1 cellular context compared by ENCODE assay signal in genomic region chr12:12624479-12625120, GRCh38.
TF ChIP-seq lines count a peak whose summit lies in the region.

No MANE protein-coding gene starts in this region.

TF ChIP-seq in HepG2, 621 proteins besides CTCF, POLR2A, EP300 and RAD21 (continued from another document and continues in another):
- TF ChIP-seq GRHL1 (CRISPR knock-in tag; conservative IDR thresholded peaks at IDR 0.05) (no peak), ZNF292 (CRISPR knock-in tag; IDR thresholded peaks at IDR 0.05; ENCODE audit: borderline replicate concordance, low read depth) (0 out of 2 replicates have a peak, but pooled peaks have one; percentile 52), ZNF614 (CRISPR knock-in tag; IDR thresholded peaks at IDR 0.05; ENCODE audit: borderline replicate concordance) (no peak), ZNF563 (CRISPR knock-in tag; IDR thresholded peaks at IDR 0.05) (no peak), ZSCAN30 (CRISPR knock-in tag; IDR thresholded peaks at IDR 0.05) (no peak), ZMAT3 (CRISPR knock-in tag; conservative IDR thresholded peaks at IDR 0.05) (no peak), SYNCRIP (IDR thresholded peaks at IDR 0.05; ENCODE audit: insufficient read depth, low read depth, low read length) (no peak), TAF1 (CRISPR knock-in tag; IDR thresholded peaks at IDR 0.05) (no peak), NR2C2 (CRISPR knock-in tag; IDR thresholded peaks at IDR 0.05; ENCODE audit: borderline replicate concordance) (0 out of 2 replicates have a peak, but pooled peaks have one; percentile 25), IRF9 (CRISPR knock-in tag; IDR thresholded peaks at IDR 0.05; ENCODE audit: borderline replicate concordance) (peak; percentile 30; the same call in 1 of the 2 replicates), SP140L (CRISPR knock-in tag; IDR thresholded peaks at IDR 0.05; ENCODE audit: borderline replicate concordance) (no peak), ATF3 (CRISPR knock-in tag; IDR thresholded peaks at IDR 0.05) (no peak), HOXA7 (CRISPR knock-in tag; IDR thresholded peaks at IDR 0.05) (no peak), POGZ (CRISPR knock-in tag; IDR thresholded peaks at IDR 0.05) (peak; percentile 32; the same call in 1 of the 2 replicates), ZMYM4 (CRISPR knock-in tag; IDR thresholded peaks at IDR 0.05) (0 out of 2 replicates have a peak, but pooled peaks have one; percentile 57), DR1 (CRISPR knock-in tag; IDR thresholded peaks at IDR 0.05) (no peak), ZGPAT (CRISPR knock-in tag; IDR thresholded peaks at IDR 0.05) (no peak), ZNF503 (CRISPR knock-in tag; IDR thresholded peaks at IDR 0.05) (no peak), ZKSCAN5 (CRISPR knock-in tag; IDR thresholded peaks at IDR 0.05) (peak; percentile 72; the same call in 1 of the 2 replicates), ZNF747 (CRISPR knock-in tag; IDR thresholded peaks at IDR 0.05; ENCODE audit: borderline replicate concordance) (no peak), MEF2D (CRISPR knock-in tag; IDR thresholded peaks at IDR 0.05) (no peak), AKAP8 (CRISPR knock-in tag; IDR thresholded peaks at IDR 0.05) (no peak), KLF6 (CRISPR knock-in tag; IDR thresholded peaks at IDR 0.05) (no peak), ZFX (CRISPR knock-in tag; IDR thresholded peaks at IDR 0.05; ENCODE audit: low read depth) (peak; percentile 51; the same call in 1 of the 2 replicates), YY1 (IDR thresholded peaks at IDR 0.05; ENCODE audit: insufficient read depth, insufficient replicate concordance, low read depth, low read length) (peak; percentile 14), SALL1 (CRISPR knock-in tag; IDR thresholded peaks at IDR 0.05) (peak; percentile 71), MXI1 (IDR thresholded peaks at IDR 0.05; ENCODE audit: borderline replicate concordance, low read depth, low read length) (no peak), BORCS8-MEF2B (CRISPR knock-in tag; IDR thresholded peaks at IDR 0.05) (0 out of 2 replicates have a peak, but pooled peaks have one; percentile 20), TMF1 (CRISPR knock-in tag; IDR thresholded peaks at IDR 0.05; ENCODE audit: low read depth) (no peak), ADNP (CRISPR knock-in tag; IDR thresholded peaks at IDR 0.05) (no peak), CCAR2 (optimal IDR thresholded peaks at IDR 0.05; ENCODE audit: low read depth, low read length) (no peak), RXRA (CRISPR knock-in tag; IDR thresholded peaks at IDR 0.05) (peak; percentile 62; the same call in 1 of the 2 replicates), ZNF296 (CRISPR knock-in tag; conservative IDR thresholded peaks at IDR 0.05) (no peak), ZBTB7B (CRISPR knock-in tag; IDR thresholded peaks at IDR 0.05) (0 out of 2 replicates have a peak, but pooled peaks have one; percentile 16), RNF2 (conservative IDR thresholded peaks at IDR 0.05; ENCODE audit: low read depth) (no peak), ZSCAN5A (CRISPR knock-in tag; IDR thresholded peaks at IDR 0.05; ENCODE audit: borderline replicate concordance) (no peak), MEIS2 (CRISPR knock-in tag; IDR thresholded peaks at IDR 0.05) (no peak), PHF21A (CRISPR knock-in tag; IDR thresholded peaks at IDR 0.05) (peak; percentile 26; the same call in 1 of the 2 replicates), ZBTB2 (CRISPR knock-in tag; IDR thresholded peaks at IDR 0.05; ENCODE audit: low read depth) (no peak), FOXO4 (CRISPR knock-in tag; conservative IDR thresholded peaks at IDR 0.05) (no peak), SPEN (CRISPR knock-in tag; IDR thresholded peaks at IDR 0.05; ENCODE audit: low read depth) (no peak), ZNF431 (CRISPR knock-in tag; IDR thresholded peaks at IDR 0.05; ENCODE audit: borderline replicate concordance, low read depth) (0 out of 2 replicates have a peak, but pooled peaks have one; percentile 57), ZNF839 (CRISPR knock-in tag; IDR thresholded peaks at IDR 0.05; ENCODE audit: borderline replicate concordance) (no peak), ZNF280B (CRISPR knock-in tag; IDR thresholded peaks at IDR 0.05; ENCODE audit: borderline replicate concordance) (no peak), HDAC1 (CRISPR knock-in tag; IDR thresholded peaks at IDR 0.05) (0 out of 2 replicates have a peak, but pooled peaks have one; percentile 24), XRCC5 (optimal IDR thresholded peaks at IDR 0.05; ENCODE audit: low read length) (peak; percentile 29), ZNF644 (CRISPR knock-in tag; IDR thresholded peaks at IDR 0.05; ENCODE audit: low read depth) (peak; percentile 38; the same call in 1 of the 2 replicates), NCOR1 (IDR thresholded peaks at IDR 0.05; ENCODE audit: borderline replicate concordance, low read length) (peak; percentile 31; the same call in 1 of the 2 replicates), HMGA1 (CRISPR knock-in tag; conservative IDR thresholded peaks at IDR 0.05) (no peak), PAXIP1 (CRISPR knock-in tag; conservative IDR thresholded peaks at IDR 0.05) (peak; percentile 51), ZFP82 (CRISPR knock-in tag; IDR thresholded peaks at IDR 0.05; ENCODE audit: borderline replicate concordance) (no peak), SOX6 (IDR thresholded peaks at IDR 0.05) (no peak), SOX6 (CRISPR knock-in tag; IDR thresholded peaks at IDR 0.05) (peak; percentile 56; the same call in 1 of the 2 replicates), SP1 (IDR thresholded peaks at IDR 0.05) (no peak), SP1 (CRISPR knock-in tag; IDR thresholded peaks at IDR 0.05) (no peak), ZMYM2 (CRISPR knock-in tag; IDR thresholded peaks at IDR 0.05) (no peak), IKZF4 (CRISPR knock-in tag; IDR thresholded peaks at IDR 0.05; ENCODE audit: borderline replicate concordance, low read depth, not compliant biosample characterization) (no peak)
